ENCODE assay signal across 7 cellular contexts in the genomic region with DNA sequence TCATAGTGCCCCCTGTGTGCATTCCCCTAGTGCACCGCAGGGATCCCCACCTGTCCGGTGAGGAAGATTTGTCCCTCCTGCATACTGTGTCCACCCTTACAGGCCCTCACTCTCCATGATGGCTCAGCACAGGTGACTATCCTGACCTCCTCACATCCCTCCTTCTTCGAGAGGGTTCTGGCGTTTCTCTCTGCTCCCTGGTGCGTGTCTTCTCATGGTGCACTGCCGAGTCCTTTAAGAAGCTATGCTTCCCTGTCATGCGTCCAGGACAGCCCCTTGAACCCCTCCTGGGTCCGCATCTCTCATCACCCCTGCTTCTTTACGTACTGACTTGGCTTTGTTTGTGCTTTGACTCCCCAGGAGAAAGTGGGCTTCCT. TPM values are rescaled to one million over a fixed set of nuclear protein-coding genes. Genes with fewer than 3 reads are reported as not detected.
A peak's percentile ranks its signal among the peaks of the same experiment; 100 is the strongest.
DNase-seq lines count a peak whose midpoint lies in the region; ATAC-seq, FAIRE-seq and TF ChIP-seq lines count a peak whose summit lies in the region.

No MANE protein-coding gene starts in this region.

- H3K4me1 Mint-ChIP-seq in HFFc6 (ENCODE audit: low read depth), result peaks cover 28% of the 10 kb centered on the region
- peaks cover 23% of the 10 kb centered on the region for H3K4me1 Mint-ChIP-seq in activated naive CD8-positive, alpha-beta T cell treated with anti-CD3 and anti-CD28 coated beads, Interleukin-2, amount 50 U/mL, for 24 hours
- peaks cover 40% of the 10 kb centered on the region for H3K4me1 Mint-ChIP-seq in stimulated activated naive CD8-positive, alpha-beta T cell treated with anti-CD3 and anti-CD28 coated beads, Interleukin-15, amount 100 ng/mL, for 72 hours

- H3K4me3 Mint-ChIP-seq in HFFc6, result peak overlapping the region; percentile 80
- H3K4me3 Mint-ChIP-seq in activated naive CD8-positive, alpha-beta T cell treated with anti-CD3 and anti-CD28 coated beads, Interleukin-2, amount 50 U/mL, for 24 hours, result peak overlapping the region; percentile 72
- H3K4me3 Mint-ChIP-seq in stimulated activated naive CD8-positive, alpha-beta T cell treated with anti-CD3 and anti-CD28 coated beads, Interleukin-15, amount 100 ng/mL, for 72 hours, result peak overlapping the region; percentile 76 to 78

- no peaks in the 10 kb centered on the region for H3K9me3 Mint-ChIP-seq in HFFc6
- H3K9me3 Mint-ChIP-seq in activated naive CD8-positive, alpha-beta T cell treated with anti-CD3 and anti-CD28 coated beads, Interleukin-2, amount 50 U/mL, for 24 hours, result peaks cover 3% of the 10 kb centered on the region
- no peaks in the 10 kb centered on the region for H3K9me3 Mint-ChIP-seq in stimulated activated naive CD8-positive, alpha-beta T cell treated with anti-CD3 and anti-CD28 coated beads, Interleukin-15, amount 100 ng/mL, for 72 hours

- peak overlapping the region; percentile 51 to 90 for H3K9ac ChIP-seq in kidney (ENCODE audit: low read length in 2 of 2)

- peak overlapping the region; percentile 79 to 84 for H3K4me3 ChIP-seq in kidney (ENCODE audit: low read length in 2 of 2)

- no peak for ATAC-seq in activated naive CD8-positive, alpha-beta T cell treated with anti-CD3 and anti-CD28 coated beads, Interleukin-2, amount 50 U/mL, for 24 hours
- ATAC-seq in stimulated activated naive CD8-positive, alpha-beta T cell treated with anti-CD3 and anti-CD28 coated beads, Interleukin-15, amount 100 ng/mL, for 72 hours, result no peak
- ATAC-seq in HG02678 (IDR thresholded peaks at IDR 0.05; ENCODE audit: unreplicated experiment), result no peak

- FAIRE-seq in kidney (lab: Jason Lieb, UNC), result no peak

- intact Hi-C loops in kidney (cut with DNase I), result no loop called here

- peak overlapping the region; percentile 37 for H3K27ac Mint-ChIP-seq in HFFc6
- peak overlapping the region; percentile 48 for H3K27ac Mint-ChIP-seq in activated naive CD8-positive, alpha-beta T cell treated with anti-CD3 and anti-CD28 coated beads, Interleukin-2, amount 50 U/mL, for 24 hours
- peak overlapping the region; percentile 60 to 81 for H3K27ac Mint-ChIP-seq in stimulated activated naive CD8-positive, alpha-beta T cell treated with anti-CD3 and anti-CD28 coated beads, Interleukin-15, amount 100 ng/mL, for 72 hours

- H3K4me1 ChIP-seq in kidney (ENCODE audit: control insufficient read depth in 1 of 2, insufficient read depth in 1 of 2, low read depth in 1 of 2, low read length in 2 of 2), result peaks cover 4 to 17% of the 10 kb centered on the region in 2 donors

- DNase-seq in HFFc6 (no peak), kidney (no peak), NCI-H526 treated with DMSO at 0.1 percent for 48 hours (lab: John Stamatoyannopoulos, UW) (no peak)
- no peak for DNase-seq in activated naive CD8-positive, alpha-beta T cell treated with anti-CD3 and anti-CD28 coated beads, Interleukin-2, amount 50 U/mL, for 24 hours
- no peak for DNase-seq in stimulated activated naive CD8-positive, alpha-beta T cell treated with anti-CD3 and anti-CD28 coated beads, Interleukin-15, amount 100 ng/mL, for 72 hours
- no peak for DNase-seq in activated CD8-positive, alpha-beta memory T cell treated with anti-CD3 and anti-CD28 coated beads, Interleukin-2, amount 50 U/mL, for 4 hours

- H3K9me3 ChIP-seq in kidney (ENCODE audit: control insufficient read depth in 1 of 2, low read length in 2 of 2), result no peaks in the 10 kb centered on the region

- H3K27me3 Mint-ChIP-seq in HFFc6 (ENCODE audit: insufficient read depth), result peaks cover 4% of the 10 kb centered on the region; the same call in 1 of the 2 replicates
- no peaks in the 10 kb centered on the region for H3K27me3 Mint-ChIP-seq in activated naive CD8-positive, alpha-beta T cell treated with anti-CD3 and anti-CD28 coated beads, Interleukin-2, amount 50 U/mL, for 24 hours
- H3K27me3 Mint-ChIP-seq in stimulated activated naive CD8-positive, alpha-beta T cell treated with anti-CD3 and anti-CD28 coated beads, Interleukin-15, amount 100 ng/mL, for 72 hours, result no peaks in the 10 kb centered on the region

- no peaks in the 10 kb centered on the region for H3K36me3 ChIP-seq in kidney (ENCODE audit: control insufficient read depth in 1 of 2, insufficient read depth in 2 of 2, low read length in 2 of 2)

- no peak overlapping the region for H3K27ac ChIP-seq in kidney (ENCODE audit: low read depth in 2 of 2, low read length in 2 of 2)

- H3K36me3 Mint-ChIP-seq in HFFc6 (ENCODE audit: low read depth), result peaks cover 11% of the 10 kb centered on the region; the same call in 1 of the 2 replicates
- no peaks in the 10 kb centered on the region for H3K36me3 Mint-ChIP-seq in activated naive CD8-positive, alpha-beta T cell treated with anti-CD3 and anti-CD28 coated beads, Interleukin-2, amount 50 U/mL, for 24 hours (ENCODE audit: low read depth)

- no peak for TF ChIP-seq CTCF in HFFc6 (IDR thresholded peaks at IDR 0.05)
- TF ChIP-seq CTCF in kidney (IDR thresholded peaks at IDR 0.05; ENCODE audit: borderline replicate concordance, extremely low read depth, insufficient read depth), result no peak

RNA-seq across cellular contexts. Expression of a gene that starts 1.0 kb away (rescaled TPM):
- total RNA-seq in HFFc6 (2021; fragmentation: NEBNext Ultra II Directional; extraction: Animal tissue kit (Norgen Biotek cat#: 25700)), result 100 to 1,000 TPM; 129 to 159 (median 150) TPM
- 151 TPM for total RNA-seq in kidney
- 119 TPM for polyA plus RNA-seq in kidney (ENCODE audit: insufficient read depth, low read depth, low replicate concordance)

RNA-seq across cellular contexts. Expression of a gene that starts 49.1 kb away (rescaled TPM):
- total RNA-seq in HFFc6 (2021; fragmentation: NEBNext Ultra II Directional; extraction: Animal tissue kit (Norgen Biotek cat#: 25700)), result 10 to 100 TPM; 26.3 to 42.4 (median 29.1) TPM
- 28.8 TPM for total RNA-seq in kidney
- 22.9 TPM for polyA plus RNA-seq in kidney (ENCODE audit: insufficient read depth, low read depth, low replicate concordance)
